In the genomic region with DNA sequence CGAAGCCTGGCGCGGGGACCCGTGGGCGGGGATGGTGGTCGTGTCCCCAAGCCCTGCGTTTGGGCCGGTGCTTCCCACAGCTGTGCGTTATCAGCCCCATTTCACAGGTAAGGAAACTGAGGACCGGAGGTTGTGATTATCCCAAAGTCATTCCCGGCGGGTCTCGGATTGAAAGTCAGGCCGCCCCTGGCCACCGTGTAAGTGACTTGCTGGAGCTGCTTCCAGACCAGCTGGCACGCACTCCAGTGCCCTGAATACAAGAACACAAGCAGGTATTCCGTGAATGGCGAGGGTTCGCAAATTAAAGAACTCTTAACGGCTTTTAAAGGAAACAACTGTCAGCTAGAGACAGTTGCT, we compare ENCODE assay signal across 8 cellular contexts. TPM values are rescaled to one million over a fixed set of nuclear protein-coding genes. Genes with fewer than 3 reads are reported as not detected.
DNase-seq lines count a peak whose midpoint lies in the region; TF ChIP-seq lines count a peak whose summit lies in the region.

No MANE protein-coding gene starts in this region.

- TF ChIP-seq CTCF in OCI-LY7 (conservative IDR thresholded peaks at IDR 0.05; ENCODE audit: low read length) = no peak

- no peaks in the 10 kb centered on the region for H3K9me2 ChIP-seq in OCI-LY7 (ENCODE audit: insufficient read depth, low read length)

- H3K4me1 ChIP-seq in OCI-LY7 (ENCODE audit: insufficient read depth, low read length, poor library complexity, severe bottlenecking) (peaks cover 22% of the 10 kb centered on the region), ectodermal cell (ENCODE audit: control insufficient read depth, insufficient read depth, low read length) (peaks cover 7% of the 10 kb centered on the region), mucosa of rectum (ENCODE audit: control insufficient read depth in 2 of 2, insufficient read depth in 2 of 2, low read length in 2 of 2) (peaks cover 10 to 32% of the 10 kb centered on the region in 2 donors)

- H3K4me3 ChIP-seq in OCI-LY7 (ENCODE audit: low read depth, low read length, poor library complexity, severe bottlenecking) = peak overlapping the region; percentile 96
- H3K4me3 ChIP-seq in ectodermal cell (ENCODE audit: insufficient read depth, low read depth, low read length) = peak overlapping the region; percentile 66
- peak overlapping the region; percentile 89 to 99 for H3K4me3 ChIP-seq in mucosa of rectum (ENCODE audit: low read length in 2 of 2)

- CTCF ChIA-PET in OCI-LY7 (lab: Charles Lee; ENCODE audit: unreplicated experiment) = no interaction called here

- peak overlapping the region; percentile 91 for H3K4me2 ChIP-seq in OCI-LY7 (ENCODE audit: low read length)

- DNase-seq in DMS79 (lab: John Stamatoyannopoulos, UW) (peak; percentile 5), DMS79 treated with DMSO at 0.1 percent for 48 hours (lab: John Stamatoyannopoulos, UW) (no peak), H4 (ENCODE audit: low spot score) (peak; percentile 17), OCI-LY7 (ENCODE audit: low spot score) (peak; percentile 32), NCI-H526 treated with DMSO at 0.1 percent for 48 hours (lab: John Stamatoyannopoulos, UW) (no peak), SKM-1 treated with dmso at 0.1 percent for 144 hours (lab: John Stamatoyannopoulos, UW; ENCODE audit: unreplicated experiment) (no peak)

- peak overlapping the region; percentile 95 to 96 for H3K9ac ChIP-seq in mucosa of rectum (ENCODE audit: low read depth in 1 of 2, low read length in 2 of 2)

- 15 to 18% methylated on average over 20 of the region's 20 CpGs for WGBS in ectodermal cell, 2 experiments

- peaks cover 45% of the 10 kb centered on the region for H3K79me2 ChIP-seq in OCI-LY7 (ENCODE audit: insufficient read depth, low read depth, low read length)

- H3K9me3 ChIP-seq in OCI-LY7 (ENCODE audit: low read length) (no peaks in the 10 kb centered on the region), ectodermal cell (ENCODE audit: control insufficient read depth, low read length) (no peaks in the 10 kb centered on the region), mucosa of rectum (ENCODE audit: control insufficient read depth in 2 of 2, low read length in 2 of 2) (no peaks in the 10 kb centered on the region)

- no peaks in the 10 kb centered on the region for H4K20me1 ChIP-seq in OCI-LY7 (ENCODE audit: insufficient read depth, low read length)

- H3K27ac ChIP-seq in OCI-LY7 (ENCODE audit: low read depth, low read length, poor library complexity, severe bottlenecking) (peak overlapping the region; percentile 55), ectodermal cell (ENCODE audit: insufficient read depth, low read depth, low read length, poor library complexity, severe bottlenecking) (peak overlapping the region; percentile 96), mucosa of rectum (ENCODE audit: low read depth in 2 of 2, low read length in 2 of 2) (peak overlapping the region; percentile 96 to 97)

- POLR2A ChIA-PET in OCI-LY7 (lab: Charles Lee) = interaction anchor here (1.2 kb wide), 1 partner anchor 9 kb away, joined by 4 read pairs; no protein-coding TSS in a partner anchor

- TSS peak; percentile 82 for BruUV-seq in OCI-LY7 (replicated peaks; lab: Mats Ljungman, UMichigan)

- H3K36me3 ChIP-seq in OCI-LY7 (ENCODE audit: insufficient read depth, low read length) = peaks cover 11% of the 10 kb centered on the region; the same call in 1 of the 2 replicates
- no peaks in the 10 kb centered on the region for H3K36me3 ChIP-seq in ectodermal cell (ENCODE audit: control insufficient read depth, insufficient read depth, low read length)
- no peaks in the 10 kb centered on the region for H3K36me3 ChIP-seq in mucosa of rectum (ENCODE audit: control insufficient read depth in 2 of 2, insufficient read depth in 2 of 2, low read length in 2 of 2)

- intact Hi-C loops in OCI-LY7 (cut with micrococcal nuclease; ENCODE audit: unreplicated experiment) = loop anchor here (1.0 to 10.0 kb wide), 2 partner anchors 46 to 1074 kb away; partner anchors contain the start of gene WDR11

- H2AFZ ChIP-seq in OCI-LY7 (ENCODE audit: low read length) = peak overlapping the region; percentile 63

- no peaks in the 10 kb centered on the region for H3K27me3 ChIP-seq in ectodermal cell (ENCODE audit: control insufficient read depth, insufficient read depth, low read length, poor library complexity, severe bottlenecking)
- no peaks in the 10 kb centered on the region for H3K27me3 ChIP-seq in mucosa of rectum (ENCODE audit: control insufficient read depth in 2 of 2, insufficient read depth in 2 of 2, low read length in 2 of 2)

RNA-seq across cellular contexts. Expression of gene ATE1, which starts 0.7 kb away (rescaled TPM):
- 11.1 and 25.7 TPM in 2 replicates for total RNA-seq in H4 (2014; rRNA removed; shearing (Covaris generic))
- total RNA-seq in OCI-LY7 (2014; rRNA removed; shearing (Covaris generic)) = 14.8 and 17.8 TPM in 2 replicates
- total RNA-seq in OCI-LY7 (2022) = 44.7 and 45.2 TPM in 2 replicates
- polyA plus RNA-seq in ectodermal cell (2013, experiment 1 of 4) = 26.3 TPM
- 25.2 TPM for polyA plus RNA-seq in ectodermal cell (2013, experiment 2 of 4)
- 17.9 TPM for polyA plus RNA-seq in ectodermal cell (2013, experiment 3 of 4)
- polyA plus RNA-seq in ectodermal cell (2013, experiment 4 of 4) = 21.3 TPM

RNA-seq across cellular contexts. Expression of gene NSMCE4A, which starts 46.5 kb away (rescaled TPM):
- total RNA-seq in H4 (2014; rRNA removed; shearing (Covaris generic)) = 52.6 and 62.4 TPM in 2 replicates
- 95.6 and 105 TPM in 2 replicates for total RNA-seq in OCI-LY7 (2014; rRNA removed; shearing (Covaris generic))
- 69.5 and 77.7 TPM in 2 replicates for total RNA-seq in OCI-LY7 (2022)
- 110 TPM for polyA plus RNA-seq in ectodermal cell (2013, experiment 1 of 4)
- polyA plus RNA-seq in ectodermal cell (2013, experiment 2 of 4) = 115 TPM
- polyA plus RNA-seq in ectodermal cell (2013, experiment 3 of 4) = 114 TPM
- polyA plus RNA-seq in ectodermal cell (2013, experiment 4 of 4) = 110 TPM

Comparison
In these comparisons a context has a peak if more than half of its experiments do, and no peak if none do; other contexts are left out.
1. DNase-seq: peak in DMS79 (single experiment), H4 (single experiment) and OCI-LY7 (single experiment); none in DMS79 treated with DMSO at 0.1 percent for 48 hours (single experiment), NCI-H526 treated with DMSO at 0.1 percent for 48 hours (single experiment) and SKM-1 treated with dmso at 0.1 percent for 144 hours (single experiment).
2. Peak in every context shown above with its lines, with median percentiles within 50 percentile points of each other: H3K27ac ChIP-seq and H3K4me3 ChIP-seq.